1 cellular context compared by ENCODE assay signal in the genomic region with DNA sequence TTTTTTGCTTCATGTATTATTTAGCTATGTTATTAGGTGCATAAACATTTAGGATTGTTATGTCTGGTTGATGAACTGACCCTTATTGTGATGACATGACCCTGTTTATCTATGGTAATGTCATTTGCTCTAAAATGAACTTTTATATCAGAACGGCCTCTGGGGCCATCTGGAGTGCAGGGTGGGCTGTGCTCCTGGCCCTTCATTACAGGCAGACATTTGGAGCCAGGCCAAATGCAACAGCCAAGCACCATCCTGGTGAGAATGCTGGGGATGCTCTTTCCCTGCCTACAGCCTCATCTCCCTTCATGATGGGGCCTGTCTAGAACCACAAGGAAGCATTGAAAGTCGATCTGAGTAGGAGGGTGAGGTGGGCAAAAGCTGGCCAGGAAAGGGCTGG.
TF ChIP-seq lines count a peak whose summit lies in the region.

No MANE protein-coding gene starts in this region.

TF ChIP-seq in HepG2, 621 proteins besides CTCF, POLR2A, EP300 and RAD21:
- TF ChIP-seq KDM5B (CRISPR knock-in tag; IDR thresholded peaks at IDR 0.05; ENCODE audit: borderline replicate concordance) (no peak), ZNF281 (CRISPR knock-in tag; IDR thresholded peaks at IDR 0.05; ENCODE audit: borderline replicate concordance) (no peak), ETV6 (CRISPR knock-in tag; conservative IDR thresholded peaks at IDR 0.05) (no peak), ZNF614 (CRISPR knock-in tag; IDR thresholded peaks at IDR 0.05; ENCODE audit: borderline replicate concordance) (no peak)
